ENCODE assay signal across 8 cellular contexts in the genomic region with DNA sequence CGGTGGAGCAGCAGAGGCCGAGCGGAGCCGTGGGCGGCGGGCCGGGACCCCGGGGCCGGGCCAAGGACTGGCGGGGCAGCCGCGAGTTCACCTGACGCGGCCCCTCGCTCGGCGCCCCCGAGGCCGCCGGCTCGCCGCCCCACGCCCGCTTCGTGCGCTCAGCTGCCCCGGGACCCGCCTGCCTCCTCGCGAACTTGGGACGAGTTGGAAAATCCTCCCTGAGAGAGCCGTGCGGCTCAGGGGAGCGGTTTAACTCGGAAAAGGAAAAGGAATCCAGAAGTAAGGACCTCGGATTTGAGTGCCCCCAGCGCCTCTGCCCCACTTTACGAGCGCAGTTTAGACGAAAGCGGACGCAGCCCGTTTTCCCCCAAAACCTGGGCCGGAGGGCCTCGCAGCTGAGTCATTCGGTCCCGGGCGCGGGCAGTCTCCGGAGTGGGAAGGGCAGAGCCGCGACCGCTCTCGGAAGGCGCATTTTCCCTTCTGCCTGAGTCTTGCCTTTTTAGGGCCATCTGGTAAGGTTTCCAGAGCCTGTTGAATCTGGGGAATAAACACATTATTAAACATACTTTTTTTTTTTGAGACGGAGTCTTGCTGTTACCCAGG. TPM values are rescaled to one million over a fixed set of nuclear protein-coding genes. Genes with fewer than 3 reads are reported as not detected.
A peak's percentile ranks its signal among the peaks of the same experiment; 100 is the strongest.
DNase-seq lines count a peak whose midpoint lies in the region; FAIRE-seq and TF ChIP-seq lines count a peak whose summit lies in the region.

No MANE protein-coding gene starts in this region.

- H3K4me1 ChIP-seq in BLaER1 treated with 17β-estradiol and CSF1 and Interleukin-3, amounts not matched to agents 10 nM and 100 nM = peaks cover 19 to 52% (median 28%) of the 10 kb centered on the region in 10 experiments
- peaks cover 2% of the 10 kb centered on the region in 2 donors for H3K4me1 ChIP-seq in esophagus (ENCODE audit: control insufficient read depth in 2 of 2, insufficient read depth in 2 of 2, low read length in 1 of 2)

- no peaks in the 10 kb centered on the region for H4K20me1 ChIP-seq in BLaER1 treated with 17β-estradiol and CSF1 and Interleukin-3, amounts not matched to agents 10 nM and 100 nM

- H3K36me3 Mint-ChIP-seq in activated T-cell treated with anti-CD3 and anti-CD28 coated beads, Interleukin-2, amount 50 U/mL, for 24 hours (ENCODE audit: low read depth) = peaks cover 35% of the 10 kb centered on the region

- peak overlapping the region; percentile 73 to 94 (median 84) for H3K4me3 ChIP-seq in BLaER1 treated with 17β-estradiol and CSF1 and Interleukin-3, amounts not matched to agents 10 nM and 100 nM
- peak overlapping the region; percentile 66 to 69 for H3K4me3 ChIP-seq in esophagus (ENCODE audit: low read depth in 1 of 2, low read length in 2 of 2)

- H3K27ac ChIP-seq in BLaER1 treated with 17β-estradiol and CSF1 and Interleukin-3, amounts not matched to agents 10 nM and 100 nM = peak overlapping the region; percentile 90 to 100 (median 98)
- peak overlapping the region; percentile 96 to 99 for H3K27ac ChIP-seq in esophagus (ENCODE audit: low read depth in 2 of 2, low read length in 1 of 2)

- TF ChIP-seq POLR2A in H54 (IDR thresholded peaks at IDR 0.05; ENCODE audit: low read depth, low read length) = no peak

- peak overlapping the region; percentile 92 for H3K4me3 Mint-ChIP-seq in activated T-cell treated with anti-CD3 and anti-CD28 coated beads, Interleukin-2, amount 50 U/mL, for 24 hours

- H3K9me3 ChIP-seq in BLaER1 treated with 17β-estradiol and CSF1 and Interleukin-3, amounts not matched to agents 10 nM and 100 nM (replicated peaks in 1 of 11) = no peaks in the 10 kb centered on the region
- no peaks in the 10 kb centered on the region for H3K9me3 ChIP-seq in esophagus (ENCODE audit: control insufficient read depth in 2 of 2, insufficient read depth in 1 of 2, low read depth in 1 of 2, low read length in 1 of 2)

- no peaks in the 10 kb centered on the region for H3K36me3 ChIP-seq in BLaER1 treated with 17β-estradiol and CSF1 and Interleukin-3, amounts not matched to agents 10 nM and 100 nM
- no peaks in the 10 kb centered on the region for H3K36me3 ChIP-seq in esophagus (ENCODE audit: control insufficient read depth in 2 of 2, insufficient read depth in 2 of 2, low read length in 1 of 2)

- FAIRE-seq in H54 (lab: Jason Lieb, UNC) = no peak

- H3K4me1 Mint-ChIP-seq in activated T-cell treated with anti-CD3 and anti-CD28 coated beads, Interleukin-2, amount 50 U/mL, for 24 hours (ENCODE audit: low read depth) = peaks cover 71% of the 10 kb centered on the region

- H3K27me3 ChIP-seq in BLaER1 treated with 17β-estradiol and CSF1 and Interleukin-3, amounts not matched to agents 10 nM and 100 nM = no peaks in the 10 kb centered on the region
- no peaks in the 10 kb centered on the region for H3K27me3 ChIP-seq in esophagus (ENCODE audit: control insufficient read depth in 1 of 2, insufficient read depth in 2 of 2, low read length in 2 of 2)

- no peaks in the 10 kb centered on the region for H3K27me3 Mint-ChIP-seq in activated T-cell treated with anti-CD3 and anti-CD28 coated beads, Interleukin-2, amount 50 U/mL, for 24 hours

- DNase-seq in H54 (ENCODE audit: insufficient read length, low spot score) (peak; percentile 53), NCI-H226 (peak; percentile 5), myocyte (ENCODE audit: low read depth) (peak; percentile 62), NCI-H1092 treated with DMSO at 0.1 percent for 48 hours (lab: John Stamatoyannopoulos, UW) (no peak)
- DNase-seq in activated T-cell treated with anti-CD3 and anti-CD28 coated beads, Interleukin-2, amount 50 U/mL, for 24 hours = peak; percentile 79
- peak; percentile 37 to 59 for DNase-seq in stimulated activated CD8-positive, alpha-beta memory T cell treated with anti-CD3 and anti-CD28 coated beads, Interleukin-7, amount 100 ng/mL, for 48 hours (ENCODE audit: extremely low read depth in 1 of 2, low read depth in 1 of 2)

- H3K4me2 ChIP-seq in BLaER1 treated with 17β-estradiol and CSF1 and Interleukin-3, amounts not matched to agents 10 nM and 100 nM = peak overlapping the region; percentile 50 to 96 (median 83)

- peak overlapping the region; percentile 97 for H3K27ac Mint-ChIP-seq in activated T-cell treated with anti-CD3 and anti-CD28 coated beads, Interleukin-2, amount 50 U/mL, for 24 hours

- H3K9ac ChIP-seq in BLaER1 treated with 17β-estradiol and CSF1 and Interleukin-3, amounts not matched to agents 10 nM and 100 nM = peak overlapping the region; percentile 90 to 100 (median 98)

- no peaks in the 10 kb centered on the region for H3K9me3 Mint-ChIP-seq in activated T-cell treated with anti-CD3 and anti-CD28 coated beads, Interleukin-2, amount 50 U/mL, for 24 hours

- 0 to 1% methylated on average over 30 to 56 of the region's 56 CpGs for WGBS in esophagus, 2 donors

RNA-seq across cellular contexts. Expression of a gene that starts 0.7 kb away (rescaled TPM):
- polyA plus RNA-seq in esophagus = 10 to 100 TPM; 10.0 to 16.3 TPM
- 75.2 and 78.4 TPM in 2 replicates for total RNA-seq in myocyte
- 31.5 TPM for polyA plus RNA-seq in myocyte (2012)

RNA-seq across cellular contexts. Expression of a gene that starts 37.2 kb away (rescaled TPM):
- 10 to 100 TPM in 1 of 2 donors, 1 to 10 TPM in 1; 5.3 to 11.3 TPM for polyA plus RNA-seq in esophagus
- total RNA-seq in myocyte = 31.2 and 39.4 TPM in 2 replicates
- 17.4 TPM for polyA plus RNA-seq in myocyte (2012)
